In genomic region chr19:14042673-14043608, GRCh38 we compare ENCODE assay signal across 8 cellular contexts. TPM values are rescaled to one million over a fixed set of nuclear protein-coding genes. Genes with fewer than 3 reads are reported as not detected.
DNase-seq lines count a peak whose midpoint lies in the region; ATAC-seq, FAIRE-seq and TF ChIP-seq lines count a peak whose summit lies in the region.
"Not testable (repeated sequence)": the region's sequence is repeated elsewhere in the genome, so short reads cannot be mapped to it uniquely, and the experiment has no call there.

No MANE protein-coding gene starts in this region.

- not testable (repeated sequence) for TF ChIP-seq POLR2A in heart left ventricle (IDR thresholded peaks at IDR 0.05); tibial nerve (IDR thresholded peaks at IDR 0.05)

- H3K9me3 Mint-ChIP-seq in nephron, result not testable (repeated sequence)

- WGBS in heart left ventricle, 4 donors, result 50 to 53% (median 51%) methylated on average over 19 of the region's 19 CpGs
- WGBS in tibial nerve, 2 donors, result 57 to 58% methylated on average over 19 of the region's 19 CpGs

- H3K36me3 Mint-ChIP-seq in nephron (ENCODE audit: low read depth), result not testable (repeated sequence)

- H3K27me3 Mint-ChIP-seq in nephron (ENCODE audit: low read depth), result not testable (repeated sequence)

- peaks cover 0 to 11% (median 7%) of the 10 kb centered on the region in 12 donors for H3K4me1 ChIP-seq in heart left ventricle
- H3K4me1 ChIP-seq in tibial nerve, result not testable (repeated sequence)

- intact Hi-C loops in heart left ventricle (cut with DNase I), result loop anchor here in 6 of 10 donors (1.0 to 10.0 kb wide), 4 partner anchors 158 to 448 kb away; no protein-coding TSS in a partner anchor

- DNase-seq in DMS53 (lab: John Stamatoyannopoulos, UW) (peak; percentile 90), HL-60 (ENCODE audit: low read depth in 1 of 2, low spot score in 1 of 2) (peak in 1 of 2 experiments; percentile 45), NCI-H524 (lab: John Stamatoyannopoulos, UW) (peak; percentile 22 to 43), bronchial epithelial cell (ENCODE audit: low read depth) (peak; percentile 71), heart left ventricle (peak in 3 of 5 donors; percentile 37 to 53 (median 53)), tibial nerve (ENCODE audit: low spot score in 2 of 2) (peak in 1 of 2 donors; percentile 51)

- not testable (repeated sequence) for TF ChIP-seq EP300 in tibial nerve (IDR thresholded peaks at IDR 0.05)

- H3K27me3 ChIP-seq in HL-60 (ENCODE audit: insufficient read depth, poor library complexity, severe bottlenecking); bronchial epithelial cell (ENCODE audit: control insufficient read depth, insufficient read depth, low read length); heart left ventricle; tibial nerve: not testable (repeated sequence)

- peak overlapping the region in 1 of 3 experiments; percentile 60 for H3K27ac Mint-ChIP-seq in nephron

- not testable (repeated sequence) for H3K36me3 ChIP-seq in bronchial epithelial cell (ENCODE audit: control insufficient read depth, insufficient read depth, low read length); tibial nerve
- peaks cover 0 to 51% (median 0%) of the 10 kb centered on the region in 9 donors for H3K36me3 ChIP-seq in heart left ventricle

- not testable (repeated sequence) for H3K4me1 Mint-ChIP-seq in nephron

- ATAC-seq in heart left ventricle, result peak; percentile 61 to 89 (median 84)

- not testable (repeated sequence) for H3K9me3 ChIP-seq in heart left ventricle, tibial nerve

- not testable (repeated sequence) for H3K4me3 ChIP-seq in HL-60 (replicated peaks; ENCODE audit: insufficient read depth, low read length); bronchial epithelial cell (ENCODE audit: low read depth, low read length); heart left ventricle; tibial nerve

- TF ChIP-seq CTCF in HL-60 (IDR thresholded peaks at IDR 0.05; ENCODE audit: insufficient read depth, low read length), result peak; percentile 33
- peak; percentile 44 for TF ChIP-seq CTCF in VCaP (conservative IDR thresholded peaks at IDR 0.05)
- TF ChIP-seq CTCF in bronchial epithelial cell (IDR thresholded peaks at IDR 0.05; ENCODE audit: insufficient read depth, low read length, severe bottlenecking), result peak; percentile 64
- peak; percentile 47 to 72 (median 58) for TF ChIP-seq CTCF in heart left ventricle (IDR thresholded peaks at IDR 0.05)
- TF ChIP-seq CTCF in nephron (IDR thresholded peaks at IDR 0.05; ENCODE audit: unreplicated experiment in 3 of 3), result peak; percentile 47 to 58 (median 57)
- TF ChIP-seq CTCF in tibial nerve (IDR thresholded peaks at IDR 0.05), result peak; percentile 30 to 62 (median 46)

- FAIRE-seq in bronchial epithelial cell (lab: Jason Lieb, UNC), result not testable (repeated sequence)

- not testable (repeated sequence) for H3K4me3 Mint-ChIP-seq in nephron

- peak overlapping the region; percentile 22; the same call in 1 of the 2 replicates for H3K27ac ChIP-seq in HL-60 (replicated peaks)
- H3K27ac ChIP-seq in VCaP, result not testable (repeated sequence)
- peak overlapping the region in 9 of 12 donors; percentile 2 to 63 (median 39) for H3K27ac ChIP-seq in heart left ventricle
- peak overlapping the region in 1 of 4 donors; percentile 26 for H3K27ac ChIP-seq in tibial nerve

RNA-seq across cellular contexts. Expression of gene IL27RA, which starts 11.4 kb away (rescaled TPM):
- total RNA-seq in bronchial epithelial cell (0.26 TPM in 2 replicates), heart left ventricle (1 to 10 TPM; 2.4 to 8.2 (median 4.2) TPM), tibial nerve (1 to 10 TPM; 2.4 to 3.5 (median 3.0) TPM)
- polyA plus RNA-seq in heart left ventricle, result 1 to 10 TPM; 3.2 to 5.1 TPM

RNA-seq across cellular contexts. Expression of gene RLN3, which starts 15.0 kb away (rescaled TPM):
- not detected in 2 replicates for total RNA-seq in bronchial epithelial cell
- total RNA-seq in heart left ventricle, result not detected
- not detected for polyA plus RNA-seq in heart left ventricle
- not detected for total RNA-seq in tibial nerve

RNA-seq across cellular contexts. Expression of gene PALM3, which starts 18.9 kb away (rescaled TPM):
- total RNA-seq in bronchial epithelial cell, result not detected in 2 replicates
- under 1 TPM in 3 of 9 donors, not detected in 6; 0.14 to 0.60 (median 0.32) TPM for total RNA-seq in heart left ventricle
- under 1 TPM; 0.06 to 0.30 TPM for polyA plus RNA-seq in heart left ventricle
- 1 to 10 TPM in 1 of 4 donors, under 1 TPM in 3; 0.30 to 2.7 (median 0.53) TPM for total RNA-seq in tibial nerve

RNA-seq across cellular contexts. Expression of gene MISP3, which starts 29.6 kb away (rescaled TPM):
- total RNA-seq in bronchial epithelial cell, result 0.26 and 1.4 TPM in 2 replicates
- total RNA-seq in heart left ventricle, result 10 to 100 TPM in 1 of 9 donors, 1 to 10 TPM in 8; 3.5 to 28.7 (median 5.7) TPM
- 10 to 100 TPM in 1 of 2 donors, 1 to 10 TPM in 1; 5.7 to 10.0 TPM for polyA plus RNA-seq in heart left ventricle
- 1 to 10 TPM; 1.8 to 7.8 (median 7.2) TPM for total RNA-seq in tibial nerve

RNA-seq across cellular contexts. Expression of gene RFX1, which starts 36.8 kb away (rescaled TPM):
- 0.79 and 2.2 TPM in 2 replicates for total RNA-seq in bronchial epithelial cell
- 10 to 100 TPM in 5 of 9 donors, 1 to 10 TPM in 4; 6.0 to 15.4 (median 11.6) TPM for total RNA-seq in heart left ventricle
- polyA plus RNA-seq in heart left ventricle, result 1 to 10 TPM; 4.0 to 6.2 TPM
- total RNA-seq in tibial nerve, result 1 to 10 TPM; 3.1 to 8.4 (median 6.0) TPM
